8 cellular contexts compared by ENCODE assay signal in genomic region chr11:9574806-9575530, GRCh38. TPM values are rescaled to one million over a fixed set of nuclear protein-coding genes. Genes with fewer than 3 reads are reported as not detected.
A peak's percentile ranks its signal among the peaks of the same experiment; 100 is the strongest.
DNase-seq lines count a peak whose midpoint lies in the region; TF ChIP-seq lines count a peak whose summit lies in the region.

No MANE protein-coding gene starts in this region.

- peaks cover 31% of the 10 kb centered on the region for H3K4me1 ChIP-seq in mucosa of stomach (ENCODE audit: control insufficient read depth, insufficient read depth, low read length)

- peak overlapping the region; percentile 92 for H3K27ac ChIP-seq in VCaP

- peak overlapping the region; percentile 97 for H3K9ac ChIP-seq in mucosa of stomach (ENCODE audit: low read length)

- no peaks in the 10 kb centered on the region for H3K27me3 ChIP-seq in mucosa of stomach (ENCODE audit: control insufficient read depth, insufficient read depth, low read length)

- no peaks in the 10 kb centered on the region for H3K36me3 ChIP-seq in mucosa of stomach (ENCODE audit: control insufficient read depth, insufficient read depth, low read length)

- H3K9me3 ChIP-seq in mucosa of stomach (ENCODE audit: control insufficient read depth, low read length), result no peaks in the 10 kb centered on the region

- H3K4me3 ChIP-seq in mucosa of stomach (ENCODE audit: low read length), result peak overlapping the region; percentile 71

- TF ChIP-seq POLR2A in erythroblast (IDR thresholded peaks at IDR 0.05; ENCODE audit: low read length), result peak; percentile 76

- no peak for TF ChIP-seq CTCF in VCaP (conservative IDR thresholded peaks at IDR 0.05)

- DNase-seq in stimulated activated CD4-positive, alpha-beta T cell treated with anti-CD3 and anti-CD28 coated beads, Interleukin-4, amount 100 ng/mL, for 24 hours, result peak; percentile 14
- no peak for DNase-seq in stimulated activated CD4-positive, alpha-beta T cell treated with anti-CD3 and anti-CD28 coated beads, Interleukin-4, amount 100 ng/mL, for 1 hour
- DNase-seq in NCI-H1694 treated with DMSO at 0.1 percent for 48 hours (lab: John Stamatoyannopoulos, UW) (peak; percentile 37), erythroblast (lab: John Stamatoyannopoulos, UW) (peak; percentile 76), occipital lobe (lab: John Stamatoyannopoulos, UW) (no peak)
- no peak for DNase-seq in activated CD4-positive, CD25-positive, alpha-beta regulatory T cell (lab: John Stamatoyannopoulos, UW)

RNA-seq across cellular contexts. Expression of gene WEE1, which starts 1.5 kb away (rescaled TPM):
- 17.3 TPM for total RNA-seq in occipital lobe

Comparison
In these comparisons a context has a peak if more than half of its experiments do, and no peak if none do; other contexts are left out.
1. DNase-seq: peak in stimulated activated CD4-positive, alpha-beta T cell treated with anti-CD3 and anti-CD28 coated beads, Interleukin-4, amount 100 ng/mL, for 24 hours (single experiment), NCI-H1694 treated with DMSO at 0.1 percent for 48 hours (single experiment) and erythroblast (2 of 2); none in stimulated activated CD4-positive, alpha-beta T cell treated with anti-CD3 and anti-CD28 coated beads, Interleukin-4, amount 100 ng/mL, for 1 hour (single experiment), occipital lobe (single experiment) and activated CD4-positive, CD25-positive, alpha-beta regulatory T cell (0 of 4).